17 cellular contexts compared by ENCODE assay signal in genomic region chr5:518721-519120, GRCh38. TPM values are rescaled to one million over a fixed set of nuclear protein-coding genes. Genes with fewer than 3 reads are reported as not detected.
A peak's percentile ranks its signal among the peaks of the same experiment; 100 is the strongest.
DNase-seq lines count a peak whose midpoint lies in the region; ATAC-seq and TF ChIP-seq lines count a peak whose summit lies in the region.
"Had no signal": no experiment of that assay in that cellular context is flagged by ENCODE, and none has a peak within 500 bp of the region (broad histone marks: within the 10 kb centered on the region; RNA-seq: fewer than 3 reads in every experiment).

No MANE protein-coding gene starts in this region.

- H4K20me1 ChIP-seq in HCT116 (ENCODE audit: insufficient read depth) = no peaks in the 10 kb centered on the region

- no peak overlapping the region for H4K91ac ChIP-seq in neuronal stem cell (ENCODE audit: low read depth, low read length, poor library complexity)

- H3K36me3 ChIP-seq in HCT116 (ENCODE audit: control insufficient read depth in 1 of 2, insufficient read depth in 2 of 2, low read length in 2 of 2) (no peaks in the 10 kb centered on the region), MG63 (no peaks in the 10 kb centered on the region), duodenal mucosa (ENCODE audit: control insufficient read depth in 1 of 2, insufficient read depth in 2 of 2, low read length in 2 of 2) (no peaks in the 10 kb centered on the region), neuronal stem cell (replicated peaks in 1 of 2; ENCODE audit: control insufficient read depth in 2 of 2, insufficient read depth in 2 of 2, low read length in 2 of 2) (no peaks in the 10 kb centered on the region)

- no peaks in the 10 kb centered on the region for H3K4me1 ChIP-seq in HCT116 (ENCODE audit: control insufficient read depth in 1 of 2, insufficient read depth in 2 of 2, low read length in 2 of 2)
- peaks cover 50 to 57% of the 10 kb centered on the region in 2 donors for H3K4me1 ChIP-seq in duodenal mucosa (ENCODE audit: control insufficient read depth in 1 of 2, insufficient read depth in 2 of 2, low read length in 2 of 2)
- peaks cover 6 to 15% of the 10 kb centered on the region in 2 donors for H3K4me1 ChIP-seq in neuronal stem cell (ENCODE audit: control insufficient read depth in 2 of 2, insufficient read depth in 1 of 2, low read depth in 1 of 2, low read length in 2 of 2)

- H3K27ac ChIP-seq in HCT116 (ENCODE audit: low read depth, low read length) (no peak overlapping the region), duodenal mucosa (ENCODE audit: low read depth, low read length) (peak overlapping the region; percentile 74), neuronal stem cell (replicated peaks; ENCODE audit: low read length) (no peak overlapping the region)

- H3K9me3 ChIP-seq in HCT116 (ENCODE audit: control insufficient read depth in 1 of 2, insufficient read depth in 1 of 2, low read depth in 1 of 2, low read length in 2 of 2) (no peaks in the 10 kb centered on the region), MG63 (no peaks in the 10 kb centered on the region), duodenal mucosa (ENCODE audit: control insufficient read depth in 1 of 2, low read length in 2 of 2) (no peaks in the 10 kb centered on the region), neuronal stem cell (replicated peaks in 1 of 2; ENCODE audit: control insufficient read depth in 2 of 2, insufficient read depth in 1 of 2, low read depth in 1 of 2, low read length in 2 of 2) (peaks cover 0 to 1% of the 10 kb centered on the region in 2 donors)

- no peak overlapping the region for H2AK5ac ChIP-seq in neuronal stem cell (ENCODE audit: low read depth, low read length)

- H3K4me3 ChIP-seq in HCT116 (replicated peaks in 1 of 2; ENCODE audit: low read depth in 1 of 2, low read length in 2 of 2) = no peak overlapping the region
- H3K4me3 ChIP-seq in MG63 = no peak overlapping the region
- H3K4me3 ChIP-seq in duodenal mucosa (ENCODE audit: low read depth in 1 of 2, low read length in 2 of 2) = peak overlapping the region; percentile 16 to 38
- H3K4me3 ChIP-seq in neuronal stem cell (ENCODE audit: low read length in 2 of 2) = no peak overlapping the region
- H3K4me3 ChIP-seq: K562 had no signal

- no peaks in the 10 kb centered on the region for H3K9me2 ChIP-seq in HCT116 (ENCODE audit: insufficient read depth)

- intact Hi-C loops in HCT116 (cut with micrococcal nuclease) = no loop called here

- CTCF ChIA-PET in HCT116 (lab: Charles Lee) = no interaction called here

- H3K27me3 ChIP-seq in HCT116 (ENCODE audit: insufficient read depth, low read length) = no peaks in the 10 kb centered on the region; the same call in 1 of the 2 replicates
- peaks cover 10% of the 10 kb centered on the region for H3K27me3 ChIP-seq in MG63
- H3K27me3 ChIP-seq in duodenal mucosa (ENCODE audit: control insufficient read depth in 1 of 2, insufficient read depth in 2 of 2, low read length in 2 of 2) = peaks cover 7 to 9% of the 10 kb centered on the region in 2 donors
- peaks cover 9 to 72% (median 21%) of the 10 kb centered on the region in 3 experiments for H3K27me3 ChIP-seq in neuronal stem cell (ENCODE audit: control insufficient read depth in 3 of 3, insufficient read depth in 3 of 3, low read depth in 1 of 3, low read length in 3 of 3)

- POLR2A ChIA-PET in HCT116 (lab: Charles Lee) = no interaction called here

- TF ChIP-seq POLR2A in HCT116 (IDR thresholded peaks at IDR 0.05; ENCODE audit: borderline replicate concordance, extremely low read depth, insufficient read depth, insufficient read length) = no peak

- TF ChIP-seq CTCF in HCT116 (IDR thresholded peaks at IDR 0.05 in 2 of 3, conservative IDR thresholded peaks at IDR 0.05 in 1 of 3; ENCODE audit: borderline replicate concordance in 1 of 3, insufficient read depth in 1 of 3, low read depth in 2 of 3, low read length in 2 of 3) = no peak

- H3K4me2 ChIP-seq in HCT116 (ENCODE audit: low read length) = no peak overlapping the region
- H3K4me2 ChIP-seq in neuronal stem cell (ENCODE audit: insufficient read depth, low read length, poor library complexity, severe bottlenecking) = no peak overlapping the region

- no peak overlapping the region for H4K8ac ChIP-seq in neuronal stem cell (ENCODE audit: low read depth, low read length)

- peak overlapping the region; percentile 43 for H2BK120ac ChIP-seq in neuronal stem cell (ENCODE audit: low read depth, low read length)

- H3K9ac ChIP-seq in HCT116 (ENCODE audit: low read length) (no peak overlapping the region), duodenal mucosa (ENCODE audit: low read depth in 1 of 2, low read length in 2 of 2) (peak overlapping the region; percentile 48 to 54), neuronal stem cell (ENCODE audit: low read depth, low read length, poor library complexity) (no peak overlapping the region)

- BruUV-seq in HCT116 (replicated peaks; lab: Mats Ljungman, UMichigan) = no TSS peak

- TF ChIP-seq RAD21 in HCT116 (IDR thresholded peaks at IDR 0.05; ENCODE audit: low read depth) = no peak

- no peak overlapping the region for H3K4ac ChIP-seq in neuronal stem cell (ENCODE audit: low read length)

- H3K14ac ChIP-seq in neuronal stem cell (ENCODE audit: low read length) = peak overlapping the region; percentile 97

- H3K18ac ChIP-seq in neuronal stem cell (ENCODE audit: low read length) = no peak overlapping the region

- RAD21 ChIA-PET in HCT116 (lab: Charles Lee; ENCODE audit: low non-redundant PET in 1 of 2, low total read pairs in 2 of 2, uncharacterized antibody in 2 of 2, unreplicated experiment in 2 of 2) = no interaction called here

- no peak overlapping the region for H2BK5ac ChIP-seq in neuronal stem cell (ENCODE audit: low read length)

- no peak overlapping the region for H2BK15ac ChIP-seq in neuronal stem cell (ENCODE audit: low read length)

- no peak overlapping the region for H2BK12ac ChIP-seq in neuronal stem cell (ENCODE audit: low read length)

- WGBS in neuronal stem cell (ENCODE audit: extremely low coverage in 2 of 2, insufficient read length in 2 of 2, insufficient replicate concordance in 1 of 2), 2 donors = no CpG with 5 or more reads among the region's 10 CpGs

- no peak overlapping the region for H2AFZ ChIP-seq in HCT116 (ENCODE audit: low read depth, low read length, poor library complexity, severe bottlenecking)
- H2AFZ ChIP-seq in neuronal stem cell (ENCODE audit: low read length) = no peak overlapping the region

- no peaks in the 10 kb centered on the region for H3K79me1 ChIP-seq in neuronal stem cell (ENCODE audit: low read depth, low read length)

- no peak for DNase-seq in HCT116 (ENCODE audit: low read depth, low spot score)
- peak; percentile 65 for DNase-seq in MG63
- DNase-seq in neuronal stem cell (ENCODE audit: low spot score) = no peak
- no peak for DNase-seq in activated gamma-delta T cell (lab: John Stamatoyannopoulos, UW)
- no peak for DNase-seq in EL
- no peak for DNase-seq in iPS-NIHi11 (ENCODE audit: low spot score)
- DNase-seq: ACHN, AML-193, DMS 273 treated with DMSO at 0.1 percent for 48 hours, H7, NCI-H1092, NCI-H146, NCI-H2081, NCI-H510A treated with DMSO at 0.1 percent for 48 hours, SIG-M5 had no signal

- ATAC-seq in HCT116 = peak; percentile 10; the same call in 1 of the 2 replicates
- ATAC-seq: K562 had no signal

- no peak overlapping the region for H3K23ac ChIP-seq in neuronal stem cell (ENCODE audit: low read depth, low read length, poor library complexity)

- H3K79me2 ChIP-seq in HCT116 (ENCODE audit: insufficient read depth, low read length) = no peaks in the 10 kb centered on the region

TF ChIP-seq in HCT116, 20 proteins besides CTCF, POLR2A, EP300 and RAD21:
- TF ChIP-seq ATF3 (IDR thresholded peaks at IDR 0.05) = no peak
- no peak for TF ChIP-seq EGR1 (IDR thresholded peaks at IDR 0.05; ENCODE audit: low read depth)
- no peak for TF ChIP-seq CBX3 (IDR thresholded peaks at IDR 0.05; ENCODE audit: low read depth)
- TF ChIP-seq JUND (IDR thresholded peaks at IDR 0.05) = no peak
- no peak for TF ChIP-seq SRF (IDR thresholded peaks at IDR 0.05; ENCODE audit: low read depth)
- TF ChIP-seq ZBTB33 (IDR thresholded peaks at IDR 0.05; ENCODE audit: extremely low read depth, insufficient replicate concordance, low read length) = no peak
- TF ChIP-seq MAX (IDR thresholded peaks at IDR 0.05) = no peak
- no peak for TF ChIP-seq YY1 (IDR thresholded peaks at IDR 0.05; ENCODE audit: extremely low read depth, insufficient replicate concordance, low read depth, low read length)

RNA-seq across cellular contexts. Expression of gene SLC9A3, which starts 5.5 kb away (rescaled TPM):
- 1.5 TPM for total RNA-seq in HCT116 (2021; ENCODE audit: unreplicated experiment)
- 0.85 and 1.1 TPM in 2 replicates for polyA plus RNA-seq in HCT116 (2012)
- 2.9 and 3.6 TPM in 2 replicates for total RNA-seq in MG63 (2014; rRNA removed; shearing (Covaris generic); ENCODE audit: low replicate concordance)
- polyA plus RNA-seq in neuronal stem cell (2013, experiment 1 of 2) = 3.3 TPM
- polyA plus RNA-seq in neuronal stem cell (2013, experiment 2 of 2) = 3.2 TPM

Comparison
In these comparisons a context has a peak if more than half of its experiments do, and no peak if none do; other contexts are left out.
1. H3K4me3 ChIP-seq: peak in duodenal mucosa (2 of 2); none in HCT116 (0 of 2), MG63 (single experiment) and neuronal stem cell (0 of 2).
2. H3K9ac ChIP-seq: peak in duodenal mucosa (2 of 2); none in HCT116 (single experiment) and neuronal stem cell (single experiment).